13 cellular contexts compared by ENCODE assay signal in the genomic region with DNA sequence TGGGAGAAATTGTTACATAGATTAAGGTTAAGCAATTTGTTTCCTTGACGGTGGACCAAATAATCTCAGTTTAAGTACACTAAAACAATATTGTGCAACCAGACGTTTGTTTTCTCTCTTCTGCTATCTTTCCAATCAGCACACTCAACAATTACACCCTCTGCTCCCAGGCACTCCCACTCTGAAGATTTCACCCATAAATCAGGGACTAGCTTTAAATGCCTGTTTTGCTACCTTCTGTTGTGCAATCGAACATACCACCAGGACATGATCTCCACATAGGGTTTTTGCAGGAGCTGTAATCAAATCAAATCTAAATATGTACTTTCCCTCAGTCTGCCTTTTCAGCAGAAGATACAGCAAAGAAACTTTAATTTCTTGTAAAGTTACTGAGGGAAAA.
DNase-seq lines count a peak whose midpoint lies in the region; ATAC-seq and TF ChIP-seq lines count a peak whose summit lies in the region.
"Had no signal": no experiment of that assay in that cellular context is flagged by ENCODE, and none has a peak within 500 bp of the region (broad histone marks: within the 10 kb centered on the region; RNA-seq: fewer than 3 reads in every experiment).

No MANE protein-coding gene starts in this region.

- ATAC-seq in foreskin keratinocyte (no peak), GM21576 (IDR thresholded peaks at IDR 0.05; ENCODE audit: unreplicated experiment) (no peak)
- ATAC-seq: esophagus mucosa, left lung had no signal

- H3K27ac ChIP-seq in foreskin keratinocyte = no peak overlapping the region
- H3K27ac ChIP-seq: left lung had no signal

- no peak for TF ChIP-seq CTCF in foreskin keratinocyte (conservative IDR thresholded peaks at IDR 0.05)

- peak; percentile 35 for DNase-seq in NOMO-1 treated with DMSO at 0.1 percent for 48 hours (lab: John Stamatoyannopoulos, UW; ENCODE audit: unreplicated experiment)
- no peak for DNase-seq in NOMO-1 treated with dmso at 0.1 percent for 144 hours (lab: John Stamatoyannopoulos, UW; ENCODE audit: unreplicated experiment)
- DNase-seq in SK-N-DZ (ENCODE audit: low spot score) = peak; percentile 88
- peak; percentile 37 to 54 for DNase-seq in foreskin keratinocyte
- DNase-seq in DMS79 (lab: John Stamatoyannopoulos, UW) = no peak
- no peak for DNase-seq in iPS-NIHi7 (ENCODE audit: extremely low spot score)
- DNase-seq in AG08396 (ENCODE audit: low spot score) = no peak
- DNase-seq: anterior cingulate cortex, hypothalamus, left lung had no signal

- H3K4me1 ChIP-seq in foreskin keratinocyte = peaks cover 11% of the 10 kb centered on the region
- H3K4me1 ChIP-seq: Caco-2, left lung had no signal

- H3K27me3 ChIP-seq in foreskin keratinocyte = no peaks in the 10 kb centered on the region
- H3K27me3 ChIP-seq: left lung had no signal

Comparison
In these comparisons a context has a peak if more than half of its experiments do, and no peak if none do; other contexts are left out.
1. DNase-seq: peak in NOMO-1 treated with DMSO at 0.1 percent for 48 hours (single experiment), SK-N-DZ (single experiment) and foreskin keratinocyte (2 of 2); none in NOMO-1 treated with dmso at 0.1 percent for 144 hours (single experiment), DMS79 (single experiment), iPS-NIHi7 (single experiment) and AG08396 (single experiment).